ENCODE assay signal across 25 cellular contexts in genomic region chr12:49021292-49021915, GRCh38. TPM values are rescaled to one million over a fixed set of nuclear protein-coding genes. Genes with fewer than 3 reads are reported as not detected.
DNase-seq lines count a peak whose midpoint lies in the region; ATAC-seq and TF ChIP-seq lines count a peak whose summit lies in the region.
"Had no signal": no experiment of that assay in that cellular context is flagged by ENCODE, and none has a peak within 500 bp of the region (broad histone marks: within the 10 kb centered on the region; RNA-seq: fewer than 3 reads in every experiment).

No MANE protein-coding gene starts in this region.

- no peak overlapping the region for H3K4ac ChIP-seq in mesendoderm (ENCODE audit: low read depth, low read length)

- CTCF ChIA-PET in activated CD8-positive, alpha-beta memory T cell treated with anti-CD3 and anti-CD28 coated beads, Interleukin-2, amount 10 ng/mL, durations not matched to agents 7 days and 5 days (lab: Charles Lee) = interaction anchor here (1.4 to 3.4 kb wide), 4 partner anchors 14 to 26 kb away, joined by 3 to 41 read pairs (median 11); no protein-coding TSS in a partner anchor
- CTCF ChIA-PET in CD8-positive, alpha-beta memory T cell (lab: Charles Lee) = interaction anchor here (0.7 to 2.7 kb wide), 2 partner anchors 13 to 25 kb away, joined by 3 to 15 read pairs; no protein-coding TSS in a partner anchor
- CTCF ChIA-PET in naive thymus-derived CD4-positive, alpha-beta T cell (lab: Charles Lee) = no interaction called here

- H3K4me1 Mint-ChIP-seq in activated CD8-positive, alpha-beta memory T cell treated with anti-CD3 and anti-CD28 coated beads, Interleukin-2, amount 10 ng/mL, durations not matched to agents 7 days and 5 days = peaks cover 22% of the 10 kb centered on the region
- H3K4me1 Mint-ChIP-seq in CD8-positive, alpha-beta memory T cell = peaks cover 22 to 36% (median 31%) of the 10 kb centered on the region in 3 donors
- peaks cover 15% of the 10 kb centered on the region for H3K4me1 Mint-ChIP-seq in activated T-helper 17 cell treated with anti-CD3 and anti-CD28 coated beads, Interleukin-2, amount 50 U/mL, for 72 hours
- H3K4me1 Mint-ChIP-seq in naive thymus-derived CD4-positive, alpha-beta T cell = peaks cover 14 to 33% (median 31%) of the 10 kb centered on the region in 7 donors

- H3K27ac ChIP-seq in CD8-positive, alpha-beta memory T cell (ENCODE audit: low read depth, low read length) = no peak overlapping the region
- H3K27ac ChIP-seq in naive thymus-derived CD4-positive, alpha-beta T cell (ENCODE audit: low read depth, low read length) = peak overlapping the region; percentile 27
- H3K27ac ChIP-seq in mesendoderm (ENCODE audit: low read depth, low read length) (no peak overlapping the region), right atrium auricular region (no peak overlapping the region)
- H3K27ac ChIP-seq: parathyroid adenoma, thoracic aorta had no signal

- H3K9me3 ChIP-seq in CD8-positive, alpha-beta memory T cell (ENCODE audit: low read length) = no peaks in the 10 kb centered on the region
- no peaks in the 10 kb centered on the region for H3K9me3 ChIP-seq in naive thymus-derived CD4-positive, alpha-beta T cell (ENCODE audit: control insufficient read depth in 2 of 3, low read length in 3 of 3)
- no peaks in the 10 kb centered on the region for H3K9me3 ChIP-seq in right atrium auricular region
- H3K9me3 ChIP-seq: BLaER1, gastrocnemius medialis, thoracic aorta had no signal

- TF ChIP-seq CTCF in right atrium auricular region (IDR thresholded peaks at IDR 0.05) = no peak

- no peak overlapping the region for H4K8ac ChIP-seq in mesendoderm (ENCODE audit: low read depth, low read length)

- no peak overlapping the region for H2BK15ac ChIP-seq in mesendoderm (replicated peaks; ENCODE audit: low read depth)

- H3K23ac ChIP-seq in mesendoderm (ENCODE audit: low read length) = no peak overlapping the region

- no peaks in the 10 kb centered on the region for H3K9me3 Mint-ChIP-seq in activated CD8-positive, alpha-beta memory T cell treated with anti-CD3 and anti-CD28 coated beads, Interleukin-2, amount 10 ng/mL, durations not matched to agents 7 days and 5 days (ENCODE audit: low read depth)
- no peaks in the 10 kb centered on the region for H3K9me3 Mint-ChIP-seq in CD8-positive, alpha-beta memory T cell
- no peaks in the 10 kb centered on the region for H3K9me3 Mint-ChIP-seq in activated T-helper 17 cell treated with anti-CD3 and anti-CD28 coated beads, Interleukin-2, amount 50 U/mL, for 72 hours
- no peaks in the 10 kb centered on the region for H3K9me3 Mint-ChIP-seq in naive thymus-derived CD4-positive, alpha-beta T cell

- H2AK5ac ChIP-seq in mesendoderm (ENCODE audit: low read length) = no peak overlapping the region

- no peak overlapping the region for H3K9ac ChIP-seq in mesendoderm (ENCODE audit: low read length)
- H3K9ac ChIP-seq: BLaER1, parathyroid adenoma had no signal

- no CpG with 5 or more reads among the region's 11 CpGs for WGBS in mesendoderm (ENCODE audit: extremely low coverage, insufficient coverage, low lambda C conversion rate)

- ATAC-seq in activated CD8-positive, alpha-beta memory T cell treated with anti-CD3 and anti-CD28 coated beads, Interleukin-2, amount 10 ng/mL, durations not matched to agents 7 days and 5 days = no peak
- ATAC-seq in activated T-helper 17 cell treated with anti-CD3 and anti-CD28 coated beads, Interleukin-2, amount 50 U/mL, for 72 hours (replicated peaks) = no peak
- ATAC-seq in naive thymus-derived CD4-positive, alpha-beta T cell = no peak
- ATAC-seq: esophagus mucosa, gastrocnemius medialis, HCT116, sciatic nerve had no signal

- DNase-seq in activated CD8-positive, alpha-beta memory T cell treated with anti-CD3 and anti-CD28 coated beads, Interleukin-2, amount 10 ng/mL, durations not matched to agents 7 days and 5 days = no peak
- DNase-seq in activated CD8-positive, alpha-beta memory T cell treated with anti-CD3 and anti-CD28 coated beads for 24 hours = no peak
- peak in 1 of 5 donors; percentile 43 for DNase-seq in CD8-positive, alpha-beta memory T cell
- DNase-seq in naive thymus-derived CD4-positive, alpha-beta T cell = no peak
- DNase-seq in mesendoderm = no peak
- no peak for DNase-seq in NCI-H524 (lab: John Stamatoyannopoulos, UW)
- no peak for DNase-seq in right atrium auricular region (ENCODE audit: low spot score)
- DNase-seq: activated CD4-positive, alpha-beta T cell treated with anti-CD3 and anti-CD28 coated beads for 1 hour; anterior cingulate cortex; caudate nucleus; DMS79; effector CD4-positive, alpha-beta T cell; gastrocnemius medialis; NCI-H1105 treated with DMSO at 0.1 percent for 48 hours; NCI-H510A treated with DMSO at 0.1 percent for 48 hours had no signal

- H3K79me1 ChIP-seq in mesendoderm (ENCODE audit: low read length) = no peaks in the 10 kb centered on the region

- no peaks in the 10 kb centered on the region for H3K27me3 Mint-ChIP-seq in activated CD8-positive, alpha-beta memory T cell treated with anti-CD3 and anti-CD28 coated beads, Interleukin-2, amount 10 ng/mL, durations not matched to agents 7 days and 5 days
- H3K27me3 Mint-ChIP-seq in CD8-positive, alpha-beta memory T cell = peaks cover 0 to 1% of the 10 kb centered on the region in 2 donors
- no peaks in the 10 kb centered on the region for H3K27me3 Mint-ChIP-seq in activated T-helper 17 cell treated with anti-CD3 and anti-CD28 coated beads, Interleukin-2, amount 50 U/mL, for 72 hours
- H3K27me3 Mint-ChIP-seq in naive thymus-derived CD4-positive, alpha-beta T cell = no peaks in the 10 kb centered on the region

- no peak overlapping the region for H3K4me3 ChIP-seq in CD8-positive, alpha-beta memory T cell (ENCODE audit: low read length)
- no peak overlapping the region for H3K4me3 ChIP-seq in naive thymus-derived CD4-positive, alpha-beta T cell (ENCODE audit: low read length)
- no peak overlapping the region for H3K4me3 ChIP-seq in mesendoderm (ENCODE audit: low read length)
- no peak overlapping the region for H3K4me3 ChIP-seq in right atrium auricular region
- H3K4me3 ChIP-seq: BLaER1, gastrocnemius medialis, lung, thoracic aorta had no signal

- no peak overlapping the region for H3K18ac ChIP-seq in mesendoderm (ENCODE audit: low read length)

- H3K4me2 ChIP-seq in mesendoderm (ENCODE audit: low read length) = no peak overlapping the region

- peaks cover 32% of the 10 kb centered on the region for H3K36me3 Mint-ChIP-seq in activated CD8-positive, alpha-beta memory T cell treated with anti-CD3 and anti-CD28 coated beads, Interleukin-2, amount 10 ng/mL, durations not matched to agents 7 days and 5 days
- peaks cover 9 to 68% (median 20%) of the 10 kb centered on the region in 3 donors for H3K36me3 Mint-ChIP-seq in CD8-positive, alpha-beta memory T cell
- peaks cover 59% of the 10 kb centered on the region for H3K36me3 Mint-ChIP-seq in activated T-helper 17 cell treated with anti-CD3 and anti-CD28 coated beads, Interleukin-2, amount 50 U/mL, for 72 hours (ENCODE audit: low read depth)
- peaks cover 5 to 39% (median 22%) of the 10 kb centered on the region in 5 donors for H3K36me3 Mint-ChIP-seq in naive thymus-derived CD4-positive, alpha-beta T cell

- intact Hi-C loops in naive thymus-derived CD4-positive, alpha-beta T cell (cut with micrococcal nuclease) = no loop called here

- no peaks in the 10 kb centered on the region for H3K79me2 ChIP-seq in mesendoderm (ENCODE audit: control insufficient read depth, insufficient read depth, low read length)

- POLR2A ChIA-PET in CD8-positive, alpha-beta memory T cell (lab: Charles Lee) = no interaction called here
- POLR2A ChIA-PET in naive thymus-derived CD4-positive, alpha-beta T cell (lab: Charles Lee) = interaction anchor here (0.8 kb wide), 1 partner anchor 10 kb away, joined by 3 read pairs; no protein-coding TSS in a partner anchor

- H3K56ac ChIP-seq in mesendoderm (ENCODE audit: low read length) = no peak overlapping the region

- no peak overlapping the region for H2BK120ac ChIP-seq in mesendoderm (ENCODE audit: low read depth, low read length)

- no peak overlapping the region for H4K5ac ChIP-seq in mesendoderm (ENCODE audit: low read length)

- H3K27ac Mint-ChIP-seq in activated CD8-positive, alpha-beta memory T cell treated with anti-CD3 and anti-CD28 coated beads, Interleukin-2, amount 10 ng/mL, durations not matched to agents 7 days and 5 days = peak overlapping the region; percentile 33
- peak overlapping the region; percentile 78 to 100 (median 94) for H3K27ac Mint-ChIP-seq in CD8-positive, alpha-beta memory T cell
- peak overlapping the region; percentile 22 for H3K27ac Mint-ChIP-seq in activated T-helper 17 cell treated with anti-CD3 and anti-CD28 coated beads, Interleukin-2, amount 50 U/mL, for 72 hours
- peak overlapping the region in 8 of 9 donors; percentile 1 to 90 (median 76) for H3K27ac Mint-ChIP-seq in naive thymus-derived CD4-positive, alpha-beta T cell

- no peak overlapping the region for H2BK5ac ChIP-seq in mesendoderm (ENCODE audit: low read length)

- no peak overlapping the region for H3K4me3 Mint-ChIP-seq in activated CD8-positive, alpha-beta memory T cell treated with anti-CD3 and anti-CD28 coated beads, Interleukin-2, amount 10 ng/mL, durations not matched to agents 7 days and 5 days
- peak overlapping the region in 1 of 7 donors; percentile 37 for H3K4me3 Mint-ChIP-seq in CD8-positive, alpha-beta memory T cell
- no peak overlapping the region for H3K4me3 Mint-ChIP-seq in activated T-helper 17 cell treated with anti-CD3 and anti-CD28 coated beads, Interleukin-2, amount 50 U/mL, for 72 hours
- H3K4me3 Mint-ChIP-seq in naive thymus-derived CD4-positive, alpha-beta T cell = no peak overlapping the region

- peaks cover 22% of the 10 kb centered on the region for H3K4me1 ChIP-seq in CD8-positive, alpha-beta memory T cell (ENCODE audit: insufficient read depth, low read length)
- peaks cover 16 to 19% of the 10 kb centered on the region in 2 donors for H3K4me1 ChIP-seq in naive thymus-derived CD4-positive, alpha-beta T cell (ENCODE audit: control insufficient read depth in 2 of 2, insufficient read depth in 2 of 2, low read length in 2 of 2)
- no peaks in the 10 kb centered on the region for H3K4me1 ChIP-seq in mesendoderm (ENCODE audit: control insufficient read depth, low read depth, low read length)
- H3K4me1 ChIP-seq in right atrium auricular region = peaks cover 0 to 29% of the 10 kb centered on the region in 2 donors

- no peaks in the 10 kb centered on the region for H3K27me3 ChIP-seq in CD8-positive, alpha-beta memory T cell (ENCODE audit: insufficient read depth, low read length, poor library complexity, severe bottlenecking)
- H3K27me3 ChIP-seq in naive thymus-derived CD4-positive, alpha-beta T cell (ENCODE audit: control insufficient read depth in 2 of 2, insufficient read depth in 2 of 2, low read length in 2 of 2) = no peaks in the 10 kb centered on the region
- H3K27me3 ChIP-seq in mesendoderm (ENCODE audit: insufficient read depth, low read length, poor library complexity) (no peaks in the 10 kb centered on the region), right atrium auricular region (no peaks in the 10 kb centered on the region)
- H3K27me3 ChIP-seq: BLaER1, gastrocnemius medialis had no signal

- H3K36me3 ChIP-seq in CD8-positive, alpha-beta memory T cell (ENCODE audit: insufficient read depth, low read length) = peaks cover 30% of the 10 kb centered on the region
- H3K36me3 ChIP-seq in naive thymus-derived CD4-positive, alpha-beta T cell (ENCODE audit: control insufficient read depth in 2 of 3, insufficient read depth in 3 of 3, low read length in 3 of 3) = peaks cover 5 to 54% (median 12%) of the 10 kb centered on the region in 3 experiments
- H3K36me3 ChIP-seq in mesendoderm (ENCODE audit: control insufficient read depth, insufficient read depth, low read length) = peaks cover 22% of the 10 kb centered on the region
- peaks cover 56% of the 10 kb centered on the region for H3K36me3 ChIP-seq in right atrium auricular region

RNA-seq across cellular contexts. Expression of gene PRKAG1, which starts 2.8 kb away (rescaled TPM):
- total RNA-seq in activated CD8-positive, alpha-beta memory T cell treated with anti-CD3 and anti-CD28 coated beads, Interleukin-2, amount 10 ng/mL, durations not matched to agents 7 days and 5 days = 10 to 100 TPM; 58.9 to 66.0 TPM
- total RNA-seq in CD8-positive, alpha-beta memory T cell = 10 to 100 TPM; 73.3 to 78.3 TPM
- 45.9 TPM for polyA plus RNA-seq in CD8-positive, alpha-beta memory T cell
- total RNA-seq in activated T-helper 17 cell treated with anti-CD3 and anti-CD28 coated beads, Interleukin-2, amount 50 U/mL, for 72 hours = 10 to 100 TPM; 47.1 to 62.7 TPM
- 10 to 100 TPM; 34.0 to 74.4 (median 50.6) TPM for total RNA-seq in naive thymus-derived CD4-positive, alpha-beta T cell
- polyA plus RNA-seq in naive thymus-derived CD4-positive, alpha-beta T cell = 10 to 100 TPM; 39.4 to 49.6 TPM
- 25.8 TPM for polyA plus RNA-seq in mesendoderm (2013, experiment 1 of 2)
- 25.6 TPM for polyA plus RNA-seq in mesendoderm (2013, experiment 2 of 2)
- 10 to 100 TPM; 68.5 to 74.8 TPM for total RNA-seq in right atrium auricular region

RNA-seq across cellular contexts. Expression of gene DDN, which starts 22.2 kb away (rescaled TPM):
- under 1 TPM; 0.38 to 0.66 TPM for total RNA-seq in activated CD8-positive, alpha-beta memory T cell treated with anti-CD3 and anti-CD28 coated beads, Interleukin-2, amount 10 ng/mL, durations not matched to agents 7 days and 5 days
- total RNA-seq in CD8-positive, alpha-beta memory T cell = under 1 TPM; 0.33 to 0.39 TPM
- not detected for polyA plus RNA-seq in CD8-positive, alpha-beta memory T cell
- total RNA-seq in activated T-helper 17 cell treated with anti-CD3 and anti-CD28 coated beads, Interleukin-2, amount 50 U/mL, for 72 hours = 1 to 10 TPM in 1 of 2 donors, under 1 TPM in 1; 0.32 to 1.5 TPM
- total RNA-seq in naive thymus-derived CD4-positive, alpha-beta T cell = under 1 TPM in 3 of 5 experiments, not detected in 2; 0.19 to 0.71 (median 0.27) TPM
- polyA plus RNA-seq in naive thymus-derived CD4-positive, alpha-beta T cell = not detected
- polyA plus RNA-seq in mesendoderm (2013, experiment 1 of 2) = 0.04 TPM
- 0.06 TPM for polyA plus RNA-seq in mesendoderm (2013, experiment 2 of 2)
- under 1 TPM; 0.44 to 0.67 TPM for total RNA-seq in right atrium auricular region
- total RNA-seq: sciatic nerve had no signal

RNA-seq across cellular contexts. Expression of gene KMT2D, which starts 39.2 kb away (rescaled TPM):
- total RNA-seq in activated CD8-positive, alpha-beta memory T cell treated with anti-CD3 and anti-CD28 coated beads, Interleukin-2, amount 10 ng/mL, durations not matched to agents 7 days and 5 days = 100 to 1,000 TPM; 107 to 132 TPM
- total RNA-seq in CD8-positive, alpha-beta memory T cell = 10 to 100 TPM; 79.4 to 79.7 TPM
- 22.8 TPM for polyA plus RNA-seq in CD8-positive, alpha-beta memory T cell
- 10 to 100 TPM; 66.8 to 78.6 TPM for total RNA-seq in activated T-helper 17 cell treated with anti-CD3 and anti-CD28 coated beads, Interleukin-2, amount 50 U/mL, for 72 hours
- 100 to 1,000 TPM; 129 to 167 (median 151) TPM for total RNA-seq in naive thymus-derived CD4-positive, alpha-beta T cell
- 10 to 100 TPM in 1 of 2 donors, 1 to 10 TPM in 1; 6.6 to 26.4 TPM for polyA plus RNA-seq in naive thymus-derived CD4-positive, alpha-beta T cell
- 20.5 TPM for polyA plus RNA-seq in mesendoderm (2013, experiment 1 of 2)
- polyA plus RNA-seq in mesendoderm (2013, experiment 2 of 2) = 19.3 TPM
- 10 to 100 TPM; 39.9 to 49.1 TPM for total RNA-seq in right atrium auricular region

RNA-seq across cellular contexts. Expression of gene WNT1, which starts 43.3 kb away (rescaled TPM):
- total RNA-seq in activated CD8-positive, alpha-beta memory T cell treated with anti-CD3 and anti-CD28 coated beads, Interleukin-2, amount 10 ng/mL, durations not matched to agents 7 days and 5 days = 1 to 10 TPM in 1 of 2 experiments, under 1 TPM in 1; 0.87 to 1.2 TPM
- not detected for total RNA-seq in CD8-positive, alpha-beta memory T cell
- 2.3 TPM for polyA plus RNA-seq in CD8-positive, alpha-beta memory T cell
- total RNA-seq in activated T-helper 17 cell treated with anti-CD3 and anti-CD28 coated beads, Interleukin-2, amount 50 U/mL, for 72 hours = not detected
- 1 to 10 TPM in 1 of 5 experiments, under 1 TPM in 3, not detected in 1; 0.30 to 1.5 (median 0.49) TPM for total RNA-seq in naive thymus-derived CD4-positive, alpha-beta T cell
- polyA plus RNA-seq in naive thymus-derived CD4-positive, alpha-beta T cell = under 1 TPM in 1 of 2 donors, not detected in 1; 0.24 TPM
- not detected for polyA plus RNA-seq in mesendoderm (2013, experiment 1 of 2)
- not detected for polyA plus RNA-seq in mesendoderm (2013, experiment 2 of 2)
- not detected for total RNA-seq in right atrium auricular region
- total RNA-seq: A673, esophagus mucosa, gastrocnemius medialis, kidney epithelial cell, sciatic nerve had no signal

RNA-seq across cellular contexts. Expression of gene RHEBL1, which starts 48.4 kb away (rescaled TPM):
- total RNA-seq in activated CD8-positive, alpha-beta memory T cell treated with anti-CD3 and anti-CD28 coated beads, Interleukin-2, amount 10 ng/mL, durations not matched to agents 7 days and 5 days = 10 to 100 TPM; 14.9 to 15.1 TPM
- total RNA-seq in CD8-positive, alpha-beta memory T cell = 10 to 100 TPM; 10.1 to 10.2 TPM
- polyA plus RNA-seq in CD8-positive, alpha-beta memory T cell = 8.0 TPM
- 10 to 100 TPM; 12.2 to 19.3 TPM for total RNA-seq in activated T-helper 17 cell treated with anti-CD3 and anti-CD28 coated beads, Interleukin-2, amount 50 U/mL, for 72 hours
- total RNA-seq in naive thymus-derived CD4-positive, alpha-beta T cell = 1 to 10 TPM; 1.8 to 9.4 (median 3.3) TPM
- polyA plus RNA-seq in naive thymus-derived CD4-positive, alpha-beta T cell = 1 to 10 TPM; 1.8 to 3.8 TPM
- 3.2 TPM for polyA plus RNA-seq in mesendoderm (2013, experiment 1 of 2)
- 3.1 TPM for polyA plus RNA-seq in mesendoderm (2013, experiment 2 of 2)
- total RNA-seq in right atrium auricular region = under 1 TPM in 1 of 2 donors, not detected in 1; 0.35 TPM

Comparison
In these comparisons a context has a peak if more than half of its experiments do, and no peak if none do; other contexts are left out.
1. H3K27ac Mint-ChIP-seq: peak in every context shown above with its lines; median percentile 94 in CD8-positive, alpha-beta memory T cell; 76 in naive thymus-derived CD4-positive, alpha-beta T cell; 33 in activated CD8-positive, alpha-beta memory T cell treated with anti-CD3 and anti-CD28 coated beads, Interleukin-2, amount 10 ng/mL, durations not matched to agents 7 days and 5 days; 22 in activated T-helper 17 cell treated with anti-CD3 and anti-CD28 coated beads, Interleukin-2, amount 50 U/mL, for 72 hours.